14 cellular contexts compared by ENCODE assay signal in genomic region chr5:136193396-136193935, GRCh38. TPM values are rescaled to one million over a fixed set of nuclear protein-coding genes. Genes with fewer than 3 reads are reported as not detected.
DNase-seq lines count a peak whose midpoint lies in the region; ATAC-seq and TF ChIP-seq lines count a peak whose summit lies in the region.
"Had no signal": no experiment of that assay in that cellular context is flagged by ENCODE, and none has a peak within 500 bp of the region (broad histone marks: within the 10 kb centered on the region; RNA-seq: fewer than 3 reads in every experiment).

No MANE protein-coding gene starts in this region.

- peaks cover 14% of the 10 kb centered on the region for H3K4me1 Mint-ChIP-seq in WTC11
- no peaks in the 10 kb centered on the region for H3K4me1 Mint-ChIP-seq in activated naive CD8-positive, alpha-beta T cell treated with anti-CD3 and anti-CD28 coated beads, Interleukin-2, amount 50 U/mL, for 24 hours
- H3K4me1 Mint-ChIP-seq in activated T-helper 2 cell treated with anti-CD3 and anti-CD28 coated beads, Interferon-gamma antibody, Interleukin-2, Interleukin-4, amounts not matched to agents 10 μg/mL and 5 μg/mL and 100 μg/mL, durations not matched to agents 14 hours and 24 hours and 36 hours (ENCODE audit: low read depth) = no peaks in the 10 kb centered on the region
- H3K4me1 Mint-ChIP-seq: activated CD4-positive, alpha-beta T cell treated with anti-CD3 and anti-CD28 coated beads, Interleukin-2, amount 10 ng/mL, durations not matched to agents 7 days and 5 days; memory B cell had no signal

- ATAC-seq in WTC11 = no peak
- peak; percentile 6 for ATAC-seq in left colon
- ATAC-seq in activated naive CD8-positive, alpha-beta T cell treated with anti-CD3 and anti-CD28 coated beads, Interleukin-2, amount 50 U/mL, for 24 hours = no peak
- ATAC-seq in HG02571 (IDR thresholded peaks at IDR 0.05; ENCODE audit: unreplicated experiment) = no peak

- H3K27me3 Mint-ChIP-seq in WTC11 (ENCODE audit: low read depth) = peaks cover 96% of the 10 kb centered on the region
- peaks cover 42% of the 10 kb centered on the region for H3K27me3 Mint-ChIP-seq in activated naive CD8-positive, alpha-beta T cell treated with anti-CD3 and anti-CD28 coated beads, Interleukin-2, amount 50 U/mL, for 24 hours
- H3K27me3 Mint-ChIP-seq in activated T-helper 2 cell treated with anti-CD3 and anti-CD28 coated beads, Interferon-gamma antibody, Interleukin-2, Interleukin-4, amounts not matched to agents 10 μg/mL and 5 μg/mL and 100 μg/mL, durations not matched to agents 14 hours and 24 hours and 36 hours (ENCODE audit: low read depth) = peaks cover 41% of the 10 kb centered on the region

- no peaks in the 10 kb centered on the region for H3K9me3 Mint-ChIP-seq in WTC11
- H3K9me3 Mint-ChIP-seq in activated naive CD8-positive, alpha-beta T cell treated with anti-CD3 and anti-CD28 coated beads, Interleukin-2, amount 50 U/mL, for 24 hours = no peaks in the 10 kb centered on the region
- no peaks in the 10 kb centered on the region for H3K9me3 Mint-ChIP-seq in activated T-helper 2 cell treated with anti-CD3 and anti-CD28 coated beads, Interferon-gamma antibody, Interleukin-2, Interleukin-4, amounts not matched to agents 10 μg/mL and 5 μg/mL and 100 μg/mL, durations not matched to agents 14 hours and 24 hours and 36 hours
- H3K9me3 Mint-ChIP-seq: activated CD4-positive, alpha-beta T cell treated with anti-CD3 and anti-CD28 coated beads, Interleukin-2, amount 10 ng/mL, durations not matched to agents 7 days and 5 days; memory B cell; stimulated activated naive CD8-positive, alpha-beta T cell treated with anti-CD3 and anti-CD28 coated beads, Interleukin-15, Interleukin-2, amounts not matched to agents 100 ng/mL and 50 ng/mL, for 24 hours had no signal

- intact Hi-C loops in left colon (cut with DNase I, micrococcal nuclease) = no loop called here
- intact Hi-C loops in spleen (cut with DNase I; ENCODE audit: low total_unique reads) = no loop called here
- intact Hi-C loops in activated T-helper 2 cell treated with anti-CD3 and anti-CD28 coated beads, Interferon-gamma antibody, Interleukin-2, Interleukin-4, amounts not matched to agents 10 μg/mL and 5 μg/mL and 100 μg/mL, durations not matched to agents 14 hours and 24 hours and 36 hours (cut with micrococcal nuclease) = no loop called here

- no peaks in the 10 kb centered on the region for H3K36me3 Mint-ChIP-seq in WTC11
- H3K36me3 Mint-ChIP-seq in activated naive CD8-positive, alpha-beta T cell treated with anti-CD3 and anti-CD28 coated beads, Interleukin-2, amount 50 U/mL, for 24 hours (ENCODE audit: low read depth) = no peaks in the 10 kb centered on the region
- H3K36me3 Mint-ChIP-seq in activated T-helper 2 cell treated with anti-CD3 and anti-CD28 coated beads, Interferon-gamma antibody, Interleukin-2, Interleukin-4, amounts not matched to agents 10 μg/mL and 5 μg/mL and 100 μg/mL, durations not matched to agents 14 hours and 24 hours and 36 hours (ENCODE audit: low read depth) = no peaks in the 10 kb centered on the region

- H3K36me3 ChIP-seq in spleen = peaks cover 0 to 6% (median 3%) of the 10 kb centered on the region in 6 donors
- H3K36me3 ChIP-seq: SJSA1 had no signal

- peak overlapping the region in 4 of 8 donors; percentile 26 to 53 (median 36) for H3K4me3 ChIP-seq in spleen
- H3K4me3 ChIP-seq: A549 had no signal

- peak overlapping the region; percentile 71 for H3K4me3 Mint-ChIP-seq in WTC11
- H3K4me3 Mint-ChIP-seq in activated naive CD8-positive, alpha-beta T cell treated with anti-CD3 and anti-CD28 coated beads, Interleukin-2, amount 50 U/mL, for 24 hours = no peak overlapping the region
- no peak overlapping the region for H3K4me3 Mint-ChIP-seq in activated T-helper 2 cell treated with anti-CD3 and anti-CD28 coated beads, Interferon-gamma antibody, Interleukin-2, Interleukin-4, amounts not matched to agents 10 μg/mL and 5 μg/mL and 100 μg/mL, durations not matched to agents 14 hours and 24 hours and 36 hours (ENCODE audit: low read depth)
- H3K4me3 Mint-ChIP-seq: activated CD4-positive, alpha-beta T cell treated with anti-CD3 and anti-CD28 coated beads, Interleukin-2, amount 10 ng/mL, durations not matched to agents 7 days and 5 days; memory B cell; stimulated activated naive CD8-positive, alpha-beta T cell treated with anti-CD3 and anti-CD28 coated beads, Interleukin-15, Interleukin-2, amounts not matched to agents 100 ng/mL and 50 ng/mL, for 24 hours had no signal

- POLR2A ChIA-PET in WTC11 (lab: Charles Lee) = no interaction called here

- H3K27me3 ChIP-seq in spleen (replicated peaks in 1 of 7) = peaks cover 9 to 84% (median 28%) of the 10 kb centered on the region in 7 donors

- H3K27ac ChIP-seq in spleen = no peak overlapping the region
- H3K27ac ChIP-seq: A549, SJSA1 had no signal

- H3K9me3 ChIP-seq in spleen = no peaks in the 10 kb centered on the region
- H3K9me3 ChIP-seq: A549, SJSA1 had no signal

- no peak overlapping the region for H3K27ac Mint-ChIP-seq in WTC11
- no peak overlapping the region for H3K27ac Mint-ChIP-seq in activated naive CD8-positive, alpha-beta T cell treated with anti-CD3 and anti-CD28 coated beads, Interleukin-2, amount 50 U/mL, for 24 hours
- no peak overlapping the region for H3K27ac Mint-ChIP-seq in activated T-helper 2 cell treated with anti-CD3 and anti-CD28 coated beads, Interferon-gamma antibody, Interleukin-2, Interleukin-4, amounts not matched to agents 10 μg/mL and 5 μg/mL and 100 μg/mL, durations not matched to agents 14 hours and 24 hours and 36 hours
- H3K27ac Mint-ChIP-seq: activated CD4-positive, alpha-beta T cell treated with anti-CD3 and anti-CD28 coated beads, Interleukin-2, amount 10 ng/mL, durations not matched to agents 7 days and 5 days; memory B cell; stimulated activated naive CD8-positive, alpha-beta T cell treated with anti-CD3 and anti-CD28 coated beads, Interleukin-15, Interleukin-2, amounts not matched to agents 100 ng/mL and 50 ng/mL, for 24 hours had no signal

- CTCF ChIA-PET in WTC11 (lab: Charles Lee) = interaction anchor here (0.7 to 6.9 kb wide), 5 partner anchors 17 to 493 kb away, joined by 3 to 55 read pairs (median 4); partner anchors contain the start of gene TGFBI

- peak; percentile 11 for DNase-seq in NCI-H1436 (lab: John Stamatoyannopoulos, UW)
- no peak for DNase-seq in NCI-H1436 treated with DMSO at 0.1 percent for 48 hours (lab: John Stamatoyannopoulos, UW)
- no peak for DNase-seq in WTC11 (ENCODE audit: low spot score)
- DNase-seq in left colon = no peak
- DNase-seq in spleen = peak; percentile 53
- no peak for DNase-seq in activated naive CD8-positive, alpha-beta T cell treated with anti-CD3 and anti-CD28 coated beads, Interleukin-2, amount 50 U/mL, for 24 hours
- no peak for DNase-seq in activated T-helper 2 cell treated with anti-CD3 and anti-CD28 coated beads, Interferon-gamma antibody, Interleukin-2, Interleukin-4, amounts not matched to agents 10 μg/mL and 5 μg/mL and 100 μg/mL, durations not matched to agents 14 hours and 24 hours and 36 hours (ENCODE audit: low spot score)
- DNase-seq: activated CD4-positive, alpha-beta T cell treated with anti-CD3 and anti-CD28 coated beads, Interleukin-2, amount 10 ng/mL, durations not matched to agents 7 days and 5 days; NCI-H2081 treated with DMSO at 0.1 percent for 48 hours had no signal

- TF ChIP-seq CTCF in WTC11 (IDR thresholded peaks at IDR 0.05) (no peak), spleen (IDR thresholded peaks at IDR 0.05 in 8 of 11, conservative IDR thresholded peaks at IDR 0.05 in 3 of 11) (no peak)

- no peak for TF ChIP-seq POLR2A in spleen (IDR thresholded peaks at IDR 0.05)

- 43 to 64% (median 57%) methylated on average over 6 to 17 of the region's 17 CpGs for WGBS in spleen, 5 donors

- peaks cover 13 to 28% (median 21%) of the 10 kb centered on the region in 6 donors for H3K4me1 ChIP-seq in spleen
- H3K4me1 ChIP-seq: A549 had no signal

TF ChIP-seq in WTC11, 78 proteins besides CTCF, POLR2A, EP300 and RAD21 (continues in another document):
- TF ChIP-seq ZSCAN18 (CRISPR knock-in tag; IDR thresholded peaks at IDR 0.05) = no peak

RNA-seq across cellular contexts. Expression of gene SMIM32, which starts 0.5 kb away (rescaled TPM):
- total RNA-seq in WTC11 (2021) (0.18 to 0.37 TPM in 2 of 3 replicates, not detected in the other), left colon (10 to 100 TPM; 17.7 to 23.5 TPM), spleen (under 1 TPM in 1 of 7 donors, not detected in 6; 0.37 TPM)
- polyA plus RNA-seq in spleen = not detected
- total RNA-seq in activated T-helper 2 cell treated with anti-CD3 and anti-CD28 coated beads, Interferon-gamma antibody, Interleukin-2, Interleukin-4, amounts not matched to agents 10 μg/mL and 5 μg/mL and 100 μg/mL, durations not matched to agents 14 hours and 24 hours and 36 hours = not detected in 2 replicates
- total RNA-seq: activated CD4-positive, alpha-beta T cell treated with anti-CD3 and anti-CD28 coated beads, Interleukin-2, amount 10 ng/mL, durations not matched to agents 7 days and 5 days; SJSA1 had no signal
- polyA plus RNA-seq: A549 had no signal

Comparison
In these comparisons a context has a peak if more than half of its experiments do, and no peak if none do; other contexts are left out.
1. DNase-seq: peak in NCI-H1436 (single experiment) and spleen (single experiment); none in NCI-H1436 treated with DMSO at 0.1 percent for 48 hours (single experiment), WTC11 (single experiment), left colon (0 of 2), activated naive CD8-positive, alpha-beta T cell treated with anti-CD3 and anti-CD28 coated beads, Interleukin-2, amount 50 U/mL, for 24 hours (single experiment) and activated T-helper 2 cell treated with anti-CD3 and anti-CD28 coated beads, Interferon-gamma antibody, Interleukin-2, Interleukin-4, amounts not matched to agents 10 μg/mL and 5 μg/mL and 100 μg/mL, durations not matched to agents 14 hours and 24 hours and 36 hours (single experiment).
2. RNA of gene SMIM32, which starts 0.5 kb away (total RNA-seq): 17.7 to 23.5 TPM in left colon; 0.18 to 0.37 TPM in WTC11, 0.37 TPM in spleen and not detected in activated T-helper 2 cell treated with anti-CD3 and anti-CD28 coated beads, Interferon-gamma antibody, Interleukin-2, Interleukin-4, amounts not matched to agents 10 μg/mL and 5 μg/mL and 100 μg/mL, durations not matched to agents 14 hours and 24 hours and 36 hours; every median in the first group is over 10 times any median in the second.